In the genomic region with DNA sequence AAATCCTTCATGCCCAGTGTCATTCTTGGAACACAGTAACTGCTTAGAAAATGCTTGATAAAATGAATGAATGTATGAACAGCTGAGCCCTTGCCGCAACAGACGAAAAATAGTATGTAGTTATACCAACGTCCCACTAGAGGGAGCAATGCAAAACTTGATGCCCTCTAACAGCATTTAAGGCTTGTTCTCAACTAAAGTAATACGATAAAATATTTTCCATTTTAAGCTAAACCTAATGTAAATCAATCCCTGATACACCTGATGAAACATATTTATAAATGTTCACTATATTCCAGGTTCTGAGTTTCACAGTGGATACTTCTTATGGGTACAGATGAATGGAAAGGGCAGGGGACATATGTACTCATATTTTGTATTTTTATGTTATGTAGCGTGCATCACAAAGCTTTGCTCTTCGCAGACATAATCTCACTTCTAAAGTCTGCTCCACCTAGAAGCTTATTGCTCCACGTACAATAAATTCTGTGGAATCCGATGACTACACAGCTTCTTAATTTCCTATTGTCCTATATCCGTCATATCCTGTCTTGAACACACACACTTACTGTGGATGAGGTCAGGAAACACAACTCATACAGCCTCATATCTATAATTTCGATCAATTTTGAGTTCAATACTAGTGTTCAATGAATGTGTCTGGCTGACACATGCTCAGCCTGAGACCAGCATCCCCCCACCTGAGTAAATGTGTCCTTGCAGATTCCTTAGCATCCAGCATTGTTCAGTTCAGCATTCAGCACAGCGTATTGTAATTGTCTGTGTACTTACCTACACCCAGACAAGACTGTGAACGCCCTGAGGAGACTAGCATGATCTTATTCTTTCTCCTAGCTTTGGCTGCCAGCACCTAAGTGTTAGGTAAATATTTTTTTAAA, we compare ENCODE assay signal across 8 cellular contexts. TPM values are rescaled to one million over a fixed set of nuclear protein-coding genes. Genes with fewer than 3 reads are reported as not detected.
A peak's percentile ranks its signal among the peaks of the same experiment; 100 is the strongest.
DNase-seq lines count a peak whose midpoint lies in the region; ATAC-seq and TF ChIP-seq lines count a peak whose summit lies in the region.

No MANE protein-coding gene starts in this region.

- TF ChIP-seq CTCF in astrocyte of the spinal cord (IDR thresholded peaks at IDR 0.05; ENCODE audit: low read depth, low read length) = peak; percentile 71
- peak; percentile 74 for TF ChIP-seq CTCF in kidney epithelial cell (IDR thresholded peaks at IDR 0.05; ENCODE audit: insufficient read depth, low read length, poor library complexity, severe bottlenecking)
- TF ChIP-seq CTCF in thoracic aorta (IDR thresholded peaks at IDR 0.05) = peak; percentile 68

- ATAC-seq in Right ventricle myocardium superior (ENCODE audit: poor library complexity) = peak; percentile 45
- ATAC-seq in HG02870 (IDR thresholded peaks at IDR 0.05; ENCODE audit: unreplicated experiment) = peak; percentile 40
- ATAC-seq in thoracic aorta (ENCODE audit: insufficient number of reproducible peaks, low FRiP score, low read depth) = no peak
- ATAC-seq in HG03095 (IDR thresholded peaks at IDR 0.05; ENCODE audit: unreplicated experiment) = no peak

- no peak overlapping the region for H3K4me3 ChIP-seq in astrocyte of the spinal cord (ENCODE audit: low read depth, low read length)
- no peak overlapping the region for H3K4me3 ChIP-seq in kidney epithelial cell (ENCODE audit: low read depth, low read length)
- peak overlapping the region; percentile 5 for H3K4me3 ChIP-seq in thoracic aorta

- DNase-seq in Right ventricle myocardium superior (no peak), cardiac septum (ENCODE audit: low spot score) (no peak), NCI-H748 treated with DMSO at 0.1 percent for 48 hours (lab: John Stamatoyannopoulos, UW) (peak; percentile 19), astrocyte of the spinal cord (ENCODE audit: low read depth, low spot score) (peak; percentile 79), kidney epithelial cell (ENCODE audit: low read depth) (no peak), thoracic aorta (ENCODE audit: low spot score) (no peak)

- H3K4me1 ChIP-seq in thoracic aorta (ENCODE audit: control insufficient read depth in 1 of 2, low read depth in 2 of 2) = peaks cover 3% of the 10 kb centered on the region in 2 donors

- H3K27me3 ChIP-seq in kidney epithelial cell (ENCODE audit: control insufficient read depth, insufficient read depth, low read length) (no peaks in the 10 kb centered on the region), thoracic aorta (replicated peaks; ENCODE audit: insufficient read depth) (no peaks in the 10 kb centered on the region)

- H3K27ac ChIP-seq in thoracic aorta = no peak overlapping the region

- H3K36me3 ChIP-seq in kidney epithelial cell (ENCODE audit: control insufficient read depth, insufficient read depth, low read length) (no peaks in the 10 kb centered on the region), thoracic aorta (no peaks in the 10 kb centered on the region)

- intact Hi-C loops in Right ventricle myocardium superior (cut with DNase I) (no loop called here), cardiac septum (cut with DNase I) (loop anchor here (10.0 kb wide), 1 partner anchor 249 kb away; no protein-coding TSS in a partner anchor)

- H3K9me3 ChIP-seq in thoracic aorta = no peaks in the 10 kb centered on the region

- in situ Hi-C loops in astrocyte of the spinal cord (cut with HindIII; ENCODE audit: low sequenced_read_pairs) = no loop called here

RNA-seq across cellular contexts. Expression of gene UTP25, which starts 4.4 kb away (rescaled TPM):
- 2.1 TPM for total RNA-seq in Right ventricle myocardium superior
- 4.1 TPM for total RNA-seq in cardiac septum
- total RNA-seq in kidney epithelial cell = 14.6 and 15.7 TPM in 2 replicates
- 10 to 100 TPM in 1 of 2 donors, 1 to 10 TPM in 1; 5.7 to 11.6 TPM for total RNA-seq in thoracic aorta

RNA-seq across cellular contexts. Expression of gene IRF6, which starts 17.4 kb away (rescaled TPM):
- total RNA-seq in Right ventricle myocardium superior (31.6 TPM), cardiac septum (34.0 TPM), kidney epithelial cell (90.1 and 99.7 TPM in 2 replicates), thoracic aorta (1 to 10 TPM; 3.9 to 4.1 TPM)

RNA-seq across cellular contexts. Expression of gene C1orf74, which starts 39.0 kb away (rescaled TPM):
- total RNA-seq in Right ventricle myocardium superior (1.9 TPM), cardiac septum (1.6 TPM), kidney epithelial cell (12.4 and 12.7 TPM in 2 replicates), thoracic aorta (1 to 10 TPM; 1.5 to 1.6 TPM)

Comparison
In these comparisons a context has a peak if more than half of its experiments do, and no peak if none do; other contexts are left out.
1. ATAC-seq: peak in Right ventricle myocardium superior (single experiment) and HG02870 (single experiment); none in thoracic aorta (single experiment) and HG03095 (single experiment).
2. DNase-seq: peak in NCI-H748 treated with DMSO at 0.1 percent for 48 hours (single experiment) and astrocyte of the spinal cord (single experiment); none in Right ventricle myocardium superior (single experiment), cardiac septum (single experiment), kidney epithelial cell (single experiment) and thoracic aorta (single experiment).
3. Peak in every context shown above with its lines, with median percentiles within 50 percentile points of each other: CTCF ChIP-seq.